Comparison of ENCODE assay signal across 10 cellular contexts in the genomic region with DNA sequence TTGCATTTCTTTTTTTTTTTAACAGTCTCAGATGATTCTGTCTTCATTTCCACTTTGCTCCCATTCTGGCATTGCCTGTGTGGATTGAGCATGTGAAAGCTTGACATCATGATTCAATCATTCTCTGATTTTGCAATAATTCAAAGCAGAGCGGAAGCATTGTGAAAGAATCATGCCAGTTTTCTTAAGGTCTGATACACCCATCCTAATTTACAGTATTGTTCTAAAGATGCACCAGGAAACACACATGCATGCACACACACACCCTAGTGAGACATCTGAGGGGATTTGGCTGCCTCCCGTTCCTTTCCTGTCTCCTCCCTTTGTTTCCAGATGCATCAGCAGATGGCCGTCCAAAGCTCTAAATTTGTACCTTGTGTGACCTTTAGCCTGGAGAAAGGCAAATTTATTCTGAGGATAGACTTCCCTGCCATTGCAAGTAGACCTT.
DNase-seq lines count a peak whose midpoint lies in the region; ATAC-seq and TF ChIP-seq lines count a peak whose summit lies in the region.
"Had no signal": no experiment of that assay in that cellular context is flagged by ENCODE, and none has a peak within 500 bp of the region (broad histone marks: within the 10 kb centered on the region; RNA-seq: fewer than 3 reads in every experiment).

No MANE protein-coding gene starts in this region.

- peaks cover 18 to 45% of the 10 kb centered on the region in 2 experiments for H3K79me1 ChIP-seq in IMR-90 (ENCODE audit: low read depth in 1 of 2, low read length in 2 of 2)

- H3K27ac ChIP-seq in IMR-90 (ENCODE audit: insufficient read depth, low read length) (no peak overlapping the region), heart right ventricle (peak overlapping the region in 8 of 10 donors; percentile 19 to 71 (median 48)), substantia nigra (ENCODE audit: low read depth, low read length, poor library complexity, severe bottlenecking) (peak overlapping the region; percentile 76), tibial artery (no peak overlapping the region)

- no peak overlapping the region for H3K4me2 ChIP-seq in IMR-90 (ENCODE audit: low read depth, low read length)

- peak; percentile 41 for DNase-seq in IMR-90
- peak; percentile 94 for DNase-seq in adipocyte (ENCODE audit: low read depth)
- peak in 1 of 2 donors; percentile 39 for DNase-seq in heart right ventricle
- peak in 4 of 49 donors; percentile 14 to 60 (median 35) for DNase-seq in substantia nigra (lab: John Stamatoyannopoulos, UW)
- DNase-seq in tibial artery: no peak
- DNase-seq in NCI-H1436 (lab: John Stamatoyannopoulos, UW): no peak
- DNase-seq: activated effector memory CD4-positive, alpha-beta T cell treated with Interleukin-2 at 50 U/mL for 16 hours; left colon had no signal

- no peak overlapping the region for H2BK120ac ChIP-seq in IMR-90 (ENCODE audit: low read depth, low read length)

- H4K5ac ChIP-seq in IMR-90 (ENCODE audit: low read depth, low read length): no peak overlapping the region

- H3K4me1 ChIP-seq in IMR-90 (ENCODE audit: control insufficient read depth, insufficient read depth, low read length) (no peaks in the 10 kb centered on the region), adipocyte (ENCODE audit: control insufficient read depth, insufficient read depth, low read length) (peaks cover 36% of the 10 kb centered on the region), heart right ventricle (peaks cover 0 to 47% (median 24%) of the 10 kb centered on the region in 9 donors), tibial artery (peaks cover 0 to 31% (median 13%) of the 10 kb centered on the region in 4 donors)

- no peaks in the 10 kb centered on the region for H3K27me3 ChIP-seq in IMR-90 (ENCODE audit: control insufficient read depth, insufficient read depth, low read length)
- H3K27me3 ChIP-seq in adipocyte (replicated peaks; ENCODE audit: control insufficient read depth, insufficient read depth, low read length): no peaks in the 10 kb centered on the region
- no peaks in the 10 kb centered on the region for H3K27me3 ChIP-seq in heart right ventricle
- H3K27me3 ChIP-seq in tibial artery: no peaks in the 10 kb centered on the region

- H3K4ac ChIP-seq in IMR-90 (ENCODE audit: low read depth, low read length): no peak overlapping the region

- dilution Hi-C loops in IMR-90 (cut with HindIII; ENCODE audit: low sequenced_read_pairs, unreplicated experiment): no loop called here

- H3K56ac ChIP-seq in IMR-90 (ENCODE audit: extremely low read depth, insufficient read depth, low read length): no peak overlapping the region

- H3K18ac ChIP-seq in IMR-90 (ENCODE audit: low read depth, low read length): no peak overlapping the region

- intact Hi-C loops in IMR-90 (cut with micrococcal nuclease): no loop called here
- intact Hi-C loops in heart right ventricle (cut with DNase I): no loop called here
- intact Hi-C loops in tibial artery (cut with DNase I; ENCODE audit: low total_unique reads): no loop called here

- H2BK15ac ChIP-seq in IMR-90 (ENCODE audit: low read depth, low read length): no peak overlapping the region

- no peak; the same call in 1 of the 2 replicates for ATAC-seq in IMR-90 (ENCODE audit: low read depth)
- peak; percentile 63 to 94 (median 90) for ATAC-seq in heart right ventricle
- ATAC-seq in GM21723 (IDR thresholded peaks at IDR 0.05; ENCODE audit: unreplicated experiment): no peak
- no peak for ATAC-seq in GM18498 (IDR thresholded peaks at IDR 0.05; ENCODE audit: unreplicated experiment)
- ATAC-seq: left colon had no signal

- no peak overlapping the region for H2BK5ac ChIP-seq in IMR-90 (ENCODE audit: low read depth, low read length, poor library complexity, severe bottlenecking)

- H4K91ac ChIP-seq in IMR-90 (ENCODE audit: insufficient read depth, low read depth, low read length): no peak overlapping the region

- H3K9me1 ChIP-seq in IMR-90 (ENCODE audit: insufficient read depth, low read length): no peaks in the 10 kb centered on the region

- WGBS in IMR-90 (ENCODE audit: extremely low coverage in 2 of 2, insufficient read length in 1 of 2), 2 experiments: no CpG with 5 or more reads among the region's 3 CpGs
- 23 to 26% methylated on average over 3 of the region's 3 CpGs for WGBS in heart right ventricle, 2 donors

- no peak overlapping the region for H2AFZ ChIP-seq in IMR-90 (replicated peaks; ENCODE audit: low read length, poor library complexity)

- H3K14ac ChIP-seq in IMR-90 (replicated peaks; ENCODE audit: low read depth, low read length): no peak overlapping the region

- H2AK9ac ChIP-seq in IMR-90 (replicated peaks; ENCODE audit: low read depth, low read length, poor library complexity): no peak overlapping the region

- no peaks in the 10 kb centered on the region for H4K20me1 ChIP-seq in IMR-90 (ENCODE audit: insufficient read depth, low read length)

- CTCF ChIA-PET in IMR-90 (lab: Yijun Ruan, JAX): interaction anchor here (0.9 kb wide), 1 partner anchor 11 kb away, joined by 3 read pairs; no protein-coding TSS in a partner anchor

- no peak for TF ChIP-seq RAD21 in IMR-90 (IDR thresholded peaks at IDR 0.05; ENCODE audit: low read length)

- no peak for TF ChIP-seq POLR2A in IMR-90 (IDR thresholded peaks at IDR 0.05; ENCODE audit: low read depth, low read length)

- H3K4me3 ChIP-seq in IMR-90 (ENCODE audit: insufficient read depth, low read depth, low read length) (no peak overlapping the region), adipocyte (ENCODE audit: low read length) (no peak overlapping the region), heart right ventricle (no peak overlapping the region), tibial artery (no peak overlapping the region)

- BruUV-seq in IMR-90 (replicated peaks; lab: Mats Ljungman, UMichigan): no TSS peak

- no peak overlapping the region for H2AK5ac ChIP-seq in IMR-90 (ENCODE audit: low read depth, low read length)

- H3K9me3 ChIP-seq in IMR-90 (ENCODE audit: control insufficient read depth, insufficient read depth, low read length) (no peaks in the 10 kb centered on the region), adipocyte (ENCODE audit: control insufficient read depth, low read length) (no peaks in the 10 kb centered on the region), heart right ventricle (no peaks in the 10 kb centered on the region), tibial artery (no peaks in the 10 kb centered on the region)

- no peak overlapping the region for H3K9ac ChIP-seq in IMR-90 (ENCODE audit: low read depth, low read length)
- peak overlapping the region; percentile 58 for H3K9ac ChIP-seq in adipocyte (ENCODE audit: low read length)

- H3K36me3 ChIP-seq in IMR-90 (ENCODE audit: control insufficient read depth, insufficient read depth, low read length): no peaks in the 10 kb centered on the region
- no peaks in the 10 kb centered on the region for H3K36me3 ChIP-seq in adipocyte (ENCODE audit: control insufficient read depth, insufficient read depth, low read length, severe bottlenecking)
- no peaks in the 10 kb centered on the region for H3K36me3 ChIP-seq in heart right ventricle
- no peaks in the 10 kb centered on the region for H3K36me3 ChIP-seq in tibial artery

- H3K23ac ChIP-seq in IMR-90 (ENCODE audit: low read depth, low read length): no peak overlapping the region

- POLR2A ChIA-PET in IMR-90 (lab: Charles Lee; ENCODE audit: unreplicated experiment): no interaction called here

- in situ Hi-C loops in IMR-90 (cut with MboI; ENCODE audit: low sequenced_read_pairs): no loop called here

- H4K8ac ChIP-seq in IMR-90 (ENCODE audit: low read depth in 2 of 2, low read length in 2 of 2): no peak overlapping the region

- no peak overlapping the region for H2BK20ac ChIP-seq in IMR-90 (ENCODE audit: low read depth, low read length)

- TF ChIP-seq CTCF in IMR-90 (conservative IDR thresholded peaks at IDR 0.05; ENCODE audit: low read depth, low read length) (no peak), heart right ventricle (IDR thresholded peaks at IDR 0.05) (no peak), tibial artery (IDR thresholded peaks at IDR 0.05) (no peak)

TF ChIP-seq in IMR-90, 13 proteins besides CTCF, POLR2A, EP300 and RAD21:
- TF ChIP-seq MXI1 (IDR thresholded peaks at IDR 0.05; ENCODE audit: borderline replicate concordance, low read depth, low read length) (no peak), CEBPB (IDR thresholded peaks at IDR 0.05; ENCODE audit: low read depth, low read length) (peak; percentile 77)

Comparison
In these comparisons a context has a peak if more than half of its experiments do, and no peak if none do; other contexts are left out.
1. ATAC-seq: peak in heart right ventricle (8 of 8); none in IMR-90 (single experiment), GM21723 (single experiment) and GM18498 (single experiment).
2. DNase-seq: peak in IMR-90 (single experiment) and adipocyte (single experiment); none in tibial artery (0 of 2) and NCI-H1436 (single experiment).
3. H3K27ac ChIP-seq: peak in heart right ventricle (8 of 10) and substantia nigra (single experiment); none in IMR-90 (single experiment) and tibial artery (0 of 2).